Comparison of ENCODE assay signal across 10 cellular contexts in genomic region chr17:1484060-1484535, GRCh38. TPM values are rescaled to one million over a fixed set of nuclear protein-coding genes. Genes with fewer than 3 reads are reported as not detected.
DNase-seq lines count a peak whose midpoint lies in the region; ATAC-seq, FAIRE-seq and TF ChIP-seq lines count a peak whose summit lies in the region.
"Had no signal": no experiment of that assay in that cellular context is flagged by ENCODE, and none has a peak within 500 bp of the region (broad histone marks: within the 10 kb centered on the region; RNA-seq: fewer than 3 reads in every experiment).

No MANE protein-coding gene starts in this region.

- no peaks in the 10 kb centered on the region for H3K27me3 ChIP-seq in ACC112 (ENCODE audit: insufficient read depth, low read length)
- no peaks in the 10 kb centered on the region for H3K27me3 ChIP-seq in small intestine (ENCODE audit: control insufficient read depth in 2 of 2, insufficient read depth in 2 of 2, low read length in 2 of 2)
- no peaks in the 10 kb centered on the region for H3K27me3 ChIP-seq in testis

- no peak for FAIRE-seq in small intestine (lab: Jason Lieb, UNC)

- H3K27ac Mint-ChIP-seq in HFFc6, result peak overlapping the region; percentile 89
- peak overlapping the region; percentile 12 for H3K27ac Mint-ChIP-seq in chondrocyte (ENCODE audit: unreplicated experiment)
- no peak overlapping the region for H3K27ac Mint-ChIP-seq in natural killer cell treated with Interleukin-12 subunit alpha and Interleukin-12 subunit beta and Interleukin-15 and Interleukin-18, amount 100 ng/mL, for 72 hours

- H3K4me1 ChIP-seq in ACC112 (ENCODE audit: control insufficient read depth, insufficient read depth, low read length, unreplicated experiment) (peaks cover 14% of the 10 kb centered on the region), small intestine (ENCODE audit: control insufficient read depth in 2 of 2, insufficient read depth in 1 of 2, low read depth in 1 of 2, low read length in 1 of 2) (peaks cover 0 to 4% of the 10 kb centered on the region in 2 donors), testis (peaks cover 37% of the 10 kb centered on the region)

- no peaks in the 10 kb centered on the region for H3K9me3 Mint-ChIP-seq in HFFc6
- no peaks in the 10 kb centered on the region for H3K9me3 Mint-ChIP-seq in chondrocyte (ENCODE audit: low read depth)
- no peaks in the 10 kb centered on the region for H3K9me3 Mint-ChIP-seq in natural killer cell treated with Interleukin-12 subunit alpha and Interleukin-12 subunit beta and Interleukin-15 and Interleukin-18, amount 100 ng/mL, for 72 hours

- DNase-seq in HFFc6 (no peak), chondrocyte (ENCODE audit: low spot score) (no peak), small intestine (no peak), NCI-H1694 (lab: John Stamatoyannopoulos, UW) (no peak), testis (no peak)
- no peak for DNase-seq in natural killer cell treated with Interleukin-12 subunit alpha and Interleukin-12 subunit beta and Interleukin-15 and Interleukin-18, amount 100 ng/mL, for 72 hours (ENCODE audit: low spot score)
- DNase-seq: DMS79, NCI-H1930 had no signal

- peak overlapping the region; percentile 98 for H3K4me3 ChIP-seq in ACC112 (ENCODE audit: low read depth, low read length)
- no peak overlapping the region for H3K4me3 ChIP-seq in small intestine (ENCODE audit: low read depth in 1 of 2, low read length in 2 of 2)
- no peak overlapping the region for H3K4me3 ChIP-seq in testis

- H3K4me1 Mint-ChIP-seq in HFFc6 (ENCODE audit: low read depth) (peaks cover 33% of the 10 kb centered on the region), chondrocyte (ENCODE audit: low read depth) (peaks cover 36% of the 10 kb centered on the region)
- H3K4me1 Mint-ChIP-seq in natural killer cell treated with Interleukin-12 subunit alpha and Interleukin-12 subunit beta and Interleukin-15 and Interleukin-18, amount 100 ng/mL, for 72 hours (ENCODE audit: low read depth in 2 of 2), result peaks cover 7 to 9% of the 10 kb centered on the region in 2 donors

- H3K27me3 Mint-ChIP-seq in HFFc6 (ENCODE audit: insufficient read depth) (no peaks in the 10 kb centered on the region; the same call in none of the 2 replicates), chondrocyte (ENCODE audit: low read depth) (no peaks in the 10 kb centered on the region)
- peaks cover 0 to 20% of the 10 kb centered on the region in 2 donors for H3K27me3 Mint-ChIP-seq in natural killer cell treated with Interleukin-12 subunit alpha and Interleukin-12 subunit beta and Interleukin-15 and Interleukin-18, amount 100 ng/mL, for 72 hours

- TF ChIP-seq CTCF in HFFc6 (IDR thresholded peaks at IDR 0.05) (no peak), chondrocyte (IDR thresholded peaks at IDR 0.05) (no peak), testis (IDR thresholded peaks at IDR 0.05) (no peak)

- H3K4me3 Mint-ChIP-seq in HFFc6 (peak overlapping the region; percentile 91), chondrocyte (ENCODE audit: unreplicated experiment) (peak overlapping the region; percentile 81)
- peak overlapping the region; percentile 74 for H3K4me3 Mint-ChIP-seq in natural killer cell treated with Interleukin-12 subunit alpha and Interleukin-12 subunit beta and Interleukin-15 and Interleukin-18, amount 100 ng/mL, for 72 hours

- ATAC-seq in natural killer cell treated with Interleukin-12 subunit alpha and Interleukin-12 subunit beta and Interleukin-15 and Interleukin-18, amount 100 ng/mL, for 72 hours, result no peak
- no peak for ATAC-seq in GM18502 (IDR thresholded peaks at IDR 0.05; ENCODE audit: poor library complexity, unreplicated experiment)

- H3K27ac ChIP-seq in ACC112 (ENCODE audit: low read depth, low read length) (no peak overlapping the region), small intestine (ENCODE audit: low read depth in 1 of 2, low read length in 1 of 2) (peak overlapping the region in 1 of 2 donors; percentile 96), testis (peak overlapping the region in 1 of 2 donors; percentile 93)

- WGBS in small intestine, 3 donors, result 78 to 89% (median 84%) methylated on average over 27 to 29 of the region's 29 CpGs
- WGBS in testis, 2 donors, result 90 to 94% methylated on average over 27 to 29 of the region's 29 CpGs

- H3K36me3 ChIP-seq in ACC112 (ENCODE audit: insufficient read depth, low read length), result peaks cover 4% of the 10 kb centered on the region; the same call in 1 of the 2 replicates
- peaks cover 3 to 16% of the 10 kb centered on the region in 2 donors for H3K36me3 ChIP-seq in small intestine (ENCODE audit: control insufficient read depth in 2 of 2, insufficient read depth in 2 of 2, low read length in 2 of 2)
- H3K36me3 ChIP-seq in testis (ENCODE audit: low read depth, missing control alignments), result no peaks in the 10 kb centered on the region

- TF ChIP-seq POLR2A in testis (IDR thresholded peaks at IDR 0.05), result no peak

- intact Hi-C loops in testis (cut with DNase I; ENCODE audit: low total_unique reads), result no loop called here

- H3K79me2 ChIP-seq in ACC112 (ENCODE audit: control insufficient read depth, insufficient read depth, low read length, unreplicated experiment), result peaks cover 19% of the 10 kb centered on the region

- peaks cover 18% of the 10 kb centered on the region for H3K36me3 Mint-ChIP-seq in HFFc6 (ENCODE audit: low read depth)
- H3K36me3 Mint-ChIP-seq in chondrocyte (ENCODE audit: low read depth), result peaks cover 29% of the 10 kb centered on the region
- H3K36me3 Mint-ChIP-seq in natural killer cell treated with Interleukin-12 subunit alpha and Interleukin-12 subunit beta and Interleukin-15 and Interleukin-18, amount 100 ng/mL, for 72 hours, result no peaks in the 10 kb centered on the region

- no peaks in the 10 kb centered on the region for H3K9me3 ChIP-seq in small intestine (ENCODE audit: control insufficient read depth, low read depth)
- no peaks in the 10 kb centered on the region for H3K9me3 ChIP-seq in testis

- H2AFZ ChIP-seq in ACC112 (ENCODE audit: low read length, unreplicated experiment), result no peak overlapping the region

RNA-seq across cellular contexts. Expression of gene MYO1C, which starts 8.4 kb away (rescaled TPM):
- 100 to 1,000 TPM; 310 to 400 (median 328) TPM for total RNA-seq in HFFc6 (2021; fragmentation: NEBNext Ultra II Directional; extraction: Animal tissue kit (Norgen Biotek cat#: 25700))
- total RNA-seq in chondrocyte (216 to 329 TPM (median 329 TPM) in 3 replicates), testis (10 to 100 TPM; 45.0 to 68.3 TPM)
- 10 to 100 TPM; 16.8 to 54.5 TPM for total RNA-seq in natural killer cell treated with Interleukin-12 subunit alpha and Interleukin-12 subunit beta and Interleukin-15 and Interleukin-18, amount 100 ng/mL, for 72 hours
- polyA plus RNA-seq in small intestine (10 to 100 TPM; 51.1 to 67.1 (median 58.7) TPM), testis (ENCODE audit: insufficient read depth, low read depth, low replicate concordance) (49.2 TPM)

RNA-seq across cellular contexts. Expression of gene CRK, which starts 28.1 kb away (rescaled TPM):
- 10 to 100 TPM; 71.1 to 83.1 (median 77.5) TPM for total RNA-seq in HFFc6 (2021; fragmentation: NEBNext Ultra II Directional; extraction: Animal tissue kit (Norgen Biotek cat#: 25700))
- total RNA-seq in chondrocyte (65.8 to 70.4 TPM (median 70.4 TPM) in 3 replicates), testis (10 to 100 TPM; 68.4 to 79.1 TPM)
- total RNA-seq in natural killer cell treated with Interleukin-12 subunit alpha and Interleukin-12 subunit beta and Interleukin-15 and Interleukin-18, amount 100 ng/mL, for 72 hours, result 10 to 100 TPM; 18.1 to 36.4 TPM
- polyA plus RNA-seq in small intestine (10 to 100 TPM; 31.2 to 42.9 (median 41.6) TPM), testis (ENCODE audit: insufficient read depth, low read depth, low replicate concordance) (45.7 TPM)

RNA-seq across cellular contexts. Expression of gene INPP5K, which starts 32.3 kb away (rescaled TPM):
- total RNA-seq in HFFc6 (2021; fragmentation: NEBNext Ultra II Directional; extraction: Animal tissue kit (Norgen Biotek cat#: 25700)), result 10 to 100 TPM; 18.2 to 23.5 (median 20.3) TPM
- total RNA-seq in chondrocyte (30.2 to 35.3 TPM (median 34.3 TPM) in 3 replicates), testis (10 to 100 TPM; 83.4 to 87.8 TPM)
- total RNA-seq in natural killer cell treated with Interleukin-12 subunit alpha and Interleukin-12 subunit beta and Interleukin-15 and Interleukin-18, amount 100 ng/mL, for 72 hours, result 10 to 100 TPM; 34.9 to 43.8 TPM
- polyA plus RNA-seq in small intestine (10 to 100 TPM; 21.8 to 28.1 (median 26.8) TPM), testis (ENCODE audit: insufficient read depth, low read depth, low replicate concordance) (81.2 TPM)

Comparison
In these comparisons a context has a peak if more than half of its experiments do, and no peak if none do; other contexts are left out.
1. H3K27ac Mint-ChIP-seq: peak in HFFc6 (single experiment) and chondrocyte (single experiment); none in natural killer cell treated with Interleukin-12 subunit alpha and Interleukin-12 subunit beta and Interleukin-15 and Interleukin-18, amount 100 ng/mL, for 72 hours (0 of 2).
2. Peak in every context shown above with its lines, with median percentiles within 50 percentile points of each other: H3K4me3 Mint-ChIP-seq.